ENCODE assay signal across 9 cellular contexts in genomic region chr12:27785882-27786570, GRCh38. TPM values are rescaled to one million over a fixed set of nuclear protein-coding genes. Genes with fewer than 3 reads are reported as not detected.
DNase-seq lines count a peak whose midpoint lies in the region; ATAC-seq and TF ChIP-seq lines count a peak whose summit lies in the region.
"Had no signal": no experiment of that assay in that cellular context is flagged by ENCODE, and none has a peak within 500 bp of the region (broad histone marks: within the 10 kb centered on the region; RNA-seq: fewer than 3 reads in every experiment).

No MANE protein-coding gene starts in this region.

- no peak overlapping the region for H3K4me3 ChIP-seq in SU-DHL-6 (ENCODE audit: insufficient read depth, low read length, poor library complexity, severe bottlenecking)
- H3K4me3 ChIP-seq in foreskin fibroblast (ENCODE audit: low read depth in 1 of 2, low read length in 2 of 2): no peak overlapping the region

- H3F3A ChIP-seq in SU-DHL-6 (ENCODE audit: insufficient read depth): 0 out of 2 replicates have a peak, but pooled peaks cover 8% of the 10 kb centered on the region

- H3K9ac ChIP-seq in SU-DHL-6 (ENCODE audit: low read length): no peak overlapping the region

- no peaks in the 10 kb centered on the region for H4K20me1 ChIP-seq in SU-DHL-6 (ENCODE audit: low read depth, low read length)

- peaks cover 68% of the 10 kb centered on the region for H3K79me2 ChIP-seq in SU-DHL-6 (ENCODE audit: insufficient read depth, low read length)

- no peaks in the 10 kb centered on the region for H3K36me3 ChIP-seq in SU-DHL-6 (ENCODE audit: low read length)

- TF ChIP-seq CTCF in SU-DHL-6 (IDR thresholded peaks at IDR 0.05; ENCODE audit: insufficient read depth, low read length, poor library complexity, severe bottlenecking) (no peak), foreskin fibroblast (IDR thresholded peaks at IDR 0.05; ENCODE audit: low read depth, low read length) (no peak)

- peak overlapping the region; percentile 3 for H3K4me2 ChIP-seq in SU-DHL-6 (ENCODE audit: low read depth, low read length, poor library complexity, severe bottlenecking)

- no peak overlapping the region for H3K27ac ChIP-seq in SU-DHL-6 (ENCODE audit: low read depth, low read length)

- no peaks in the 10 kb centered on the region for H3K27me3 ChIP-seq in SU-DHL-6 (ENCODE audit: low read length)

- H3K9me3 ChIP-seq in SU-DHL-6 (ENCODE audit: insufficient read depth, low read length): no peaks in the 10 kb centered on the region

- no peaks in the 10 kb centered on the region for H3K9me2 ChIP-seq in SU-DHL-6 (replicated peaks; ENCODE audit: insufficient read depth, low read length)

- peak; percentile 74 for DNase-seq in EH (ENCODE audit: low read depth)
- DNase-seq in M059J (ENCODE audit: low read depth): peak; percentile 65
- peak; percentile 39 to 65 for DNase-seq in foreskin fibroblast
- no peak for DNase-seq in NCI-H2227 (lab: John Stamatoyannopoulos, UW; ENCODE audit: unreplicated experiment)
- no peak for DNase-seq in stimulated activated CD4-positive, alpha-beta T cell treated with anti-CD3 and anti-CD28 coated beads, Interleukin-4, amount 100 ng/mL, for 1 hour
- DNase-seq in activated T-cell treated with anti-CD3 and anti-CD28 coated beads, Interleukin-2, amount 50 U/mL, for 48 hours: no peak
- DNase-seq: NCI-H187 treated with DMSO at 0.1 percent for 48 hours had no signal

- ATAC-seq in GM18909 (IDR thresholded peaks at IDR 0.05; ENCODE audit: poor library complexity, unreplicated experiment): no peak

- no peak overlapping the region for H2AFZ ChIP-seq in SU-DHL-6 (ENCODE audit: low read depth, low read length, severe bottlenecking)

RNA-seq across cellular contexts. Expression of gene MANSC4, which starts 6.0 kb away (rescaled TPM):
- total RNA-seq in M059J (2014; rRNA removed; shearing (Covaris generic)): not detected in 2 replicates

RNA-seq across cellular contexts. Expression of gene KLHL42, which starts 6.0 kb away (rescaled TPM):
- total RNA-seq in M059J (2014; rRNA removed; shearing (Covaris generic)): 9.1 and 13.2 TPM in 2 replicates

Comparison
In these comparisons a context has a peak if more than half of its experiments do, and no peak if none do; other contexts are left out.
1. DNase-seq: peak in EH (single experiment), M059J (single experiment) and foreskin fibroblast (2 of 2); none in NCI-H2227 (single experiment), stimulated activated CD4-positive, alpha-beta T cell treated with anti-CD3 and anti-CD28 coated beads, Interleukin-4, amount 100 ng/mL, for 1 hour (single experiment) and activated T-cell treated with anti-CD3 and anti-CD28 coated beads, Interleukin-2, amount 50 U/mL, for 48 hours (0 of 2).